In the genomic region with DNA sequence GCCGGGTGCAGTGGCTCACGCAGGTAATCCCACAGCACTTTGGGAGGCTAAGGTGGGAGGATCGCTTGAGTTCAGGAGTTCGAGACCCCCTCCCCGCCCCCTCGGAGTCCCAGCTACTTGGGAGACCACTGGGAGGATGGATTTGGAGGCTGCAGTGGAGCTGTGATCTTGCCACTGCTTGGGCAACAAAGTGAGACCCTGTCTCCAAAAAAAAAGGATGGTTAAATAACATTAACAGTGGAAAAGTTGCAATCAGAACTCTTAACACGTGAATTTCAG, we compare ENCODE assay signal across 2 cellular contexts.
TF ChIP-seq lines count a peak whose summit lies in the region.

No MANE protein-coding gene starts in this region.

TF ChIP-seq in A549, 52 proteins besides CTCF, POLR2A, EP300 and RAD21:
- TF ChIP-seq, protein P1, sequence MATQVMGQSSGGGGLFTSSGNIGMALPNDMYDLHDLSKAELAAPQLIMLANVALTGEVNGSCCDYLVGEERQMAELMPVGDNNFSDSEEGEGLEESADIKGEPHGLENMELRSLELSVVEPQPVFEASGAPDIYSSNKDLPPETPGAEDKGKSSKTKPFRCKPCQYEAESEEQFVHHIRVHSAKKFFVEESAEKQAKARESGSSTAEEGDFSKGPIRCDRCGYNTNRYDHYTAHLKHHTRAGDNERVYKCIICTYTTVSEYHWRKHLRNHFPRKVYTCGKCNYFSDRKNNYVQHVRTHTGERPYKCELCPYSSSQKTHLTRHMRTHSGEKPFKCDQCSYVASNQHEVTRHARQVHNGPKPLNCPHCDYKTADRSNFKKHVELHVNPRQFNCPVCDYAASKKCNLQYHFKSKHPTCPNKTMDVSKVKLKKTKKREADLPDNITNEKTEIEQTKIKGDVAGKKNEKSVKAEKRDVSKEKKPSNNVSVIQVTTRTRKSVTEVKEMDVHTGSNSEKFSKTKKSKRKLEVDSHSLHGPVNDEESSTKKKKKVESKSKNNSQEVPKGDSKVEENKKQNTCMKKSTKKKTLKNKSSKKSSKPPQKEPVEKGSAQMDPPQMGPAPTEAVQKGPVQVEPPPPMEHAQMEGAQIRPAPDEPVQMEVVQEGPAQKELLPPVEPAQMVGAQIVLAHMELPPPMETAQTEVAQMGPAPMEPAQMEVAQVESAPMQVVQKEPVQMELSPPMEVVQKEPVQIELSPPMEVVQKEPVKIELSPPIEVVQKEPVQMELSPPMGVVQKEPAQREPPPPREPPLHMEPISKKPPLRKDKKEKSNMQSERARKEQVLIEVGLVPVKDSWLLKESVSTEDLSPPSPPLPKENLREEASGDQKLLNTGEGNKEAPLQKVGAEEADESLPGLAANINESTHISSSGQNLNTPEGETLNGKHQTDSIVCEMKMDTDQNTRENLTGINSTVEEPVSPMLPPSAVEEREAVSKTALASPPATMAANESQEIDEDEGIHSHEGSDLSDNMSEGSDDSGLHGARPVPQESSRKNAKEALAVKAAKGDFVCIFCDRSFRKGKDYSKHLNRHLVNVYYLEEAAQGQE (IDR thresholded peaks at IDR 0.05): no peak
- TF ChIP-seq, protein P2, sequence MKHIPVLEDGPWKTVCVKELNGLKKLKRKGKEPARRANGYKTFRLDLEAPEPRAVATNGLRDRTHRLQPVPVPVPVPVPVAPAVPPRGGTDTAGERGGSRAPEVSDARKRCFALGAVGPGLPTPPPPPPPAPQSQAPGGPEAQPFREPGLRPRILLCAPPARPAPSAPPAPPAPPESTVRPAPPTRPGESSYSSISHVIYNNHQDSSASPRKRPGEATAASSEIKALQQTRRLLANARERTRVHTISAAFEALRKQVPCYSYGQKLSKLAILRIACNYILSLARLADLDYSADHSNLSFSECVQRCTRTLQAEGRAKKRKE (CRISPR knock-in tag; IDR thresholded peaks at IDR 0.05; ENCODE audit: low read depth): no peak
- no peak for TF ChIP-seq CEBPB (IDR thresholded peaks at IDR 0.05)

TF ChIP-seq in IMR-90, 13 proteins besides CTCF, POLR2A, EP300 and RAD21 (continued from another document):
- TF ChIP-seq, protein P3, sequence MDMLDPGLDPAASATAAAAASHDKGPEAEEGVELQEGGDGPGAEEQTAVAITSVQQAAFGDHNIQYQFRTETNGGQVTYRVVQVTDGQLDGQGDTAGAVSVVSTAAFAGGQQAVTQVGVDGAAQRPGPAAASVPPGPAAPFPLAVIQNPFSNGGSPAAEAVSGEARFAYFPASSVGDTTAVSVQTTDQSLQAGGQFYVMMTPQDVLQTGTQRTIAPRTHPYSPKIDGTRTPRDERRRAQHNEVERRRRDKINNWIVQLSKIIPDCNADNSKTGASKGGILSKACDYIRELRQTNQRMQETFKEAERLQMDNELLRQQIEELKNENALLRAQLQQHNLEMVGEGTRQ (IDR thresholded peaks at IDR 0.05; ENCODE audit: low read depth, low read length): no peak
- TF ChIP-seq RFX5 (IDR thresholded peaks at IDR 0.05; ENCODE audit: low read depth, low read length): no peak
- TF ChIP-seq MAZ (IDR thresholded peaks at IDR 0.05; ENCODE audit: borderline replicate concordance, low read depth, low read length): no peak
- no peak for TF ChIP-seq NFE2L2 (IDR thresholded peaks at IDR 0.05; ENCODE audit: low read depth, low read length)
